In the genomic region with DNA sequence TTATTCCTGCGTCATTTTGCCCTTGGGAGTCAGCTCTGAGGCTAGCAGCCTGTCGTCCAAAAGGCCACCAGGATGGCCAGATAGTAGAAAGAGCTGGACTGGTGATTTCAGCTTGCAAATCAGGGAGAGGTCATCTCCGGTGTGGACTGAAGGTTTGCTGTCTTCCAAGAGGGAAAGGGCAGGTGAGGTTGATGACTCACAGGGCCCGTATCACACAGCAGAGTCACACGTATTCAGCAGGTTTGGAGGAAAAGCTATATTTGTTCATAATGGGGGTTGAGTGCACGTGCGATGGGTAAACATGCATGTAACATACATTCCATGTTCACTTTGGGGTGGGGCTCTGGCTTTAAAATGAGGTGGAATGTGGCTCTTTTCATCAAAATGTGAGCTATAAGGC, we compare ENCODE assay signal across 26 cellular contexts. TPM values are rescaled to one million over a fixed set of nuclear protein-coding genes. Genes with fewer than 3 reads are reported as not detected.
DNase-seq lines count a peak whose midpoint lies in the region; ATAC-seq, FAIRE-seq and TF ChIP-seq lines count a peak whose summit lies in the region.
"Had no signal": no experiment of that assay in that cellular context is flagged by ENCODE, and none has a peak within 500 bp of the region (broad histone marks: within the 10 kb centered on the region; RNA-seq: fewer than 3 reads in every experiment).

No MANE protein-coding gene starts in this region.

- in situ Hi-C loops in K562 (cut with MboI), result no loop called here
- in situ Hi-C loops in HepG2 (cut with HindIII; ENCODE audit: extremely low pct_ligation_motif_present, low pct_unique_long_range_greater_than_20kb), result loop anchor here (25.0 kb wide), 1 partner anchor 241 kb away; no protein-coding TSS in a partner anchor

- TF ChIP-seq RAD21 in K562 (CRISPR knock-in tag; conservative IDR thresholded peaks at IDR 0.05 in 1 of 2, IDR thresholded peaks at IDR 0.05 in 1 of 2), result no peak
- no peak for TF ChIP-seq RAD21 in HepG2 (CRISPR knock-in tag; IDR thresholded peaks at IDR 0.05)

- FAIRE-seq in K562 (lab: Jason Lieb, UNC) (no peak), HepG2 (lab: Jason Lieb, UNC) (no peak)
- FAIRE-seq: GM18507 had no signal

- no peaks in the 10 kb centered on the region for H3K9me3 Mint-ChIP-seq in MCF 10A (ENCODE audit: unreplicated experiment)
- H3K9me3 Mint-ChIP-seq: CD8-positive, alpha-beta memory T cell; HFFc6; IgD-negative memory B cell had no signal

- no peak for TF ChIP-seq POLR2A in breast epithelium (IDR thresholded peaks at IDR 0.05)
- TF ChIP-seq POLR2A in K562 (conservative IDR thresholded peaks at IDR 0.05), result no peak
- TF ChIP-seq POLR2A in HepG2 (IDR thresholded peaks at IDR 0.05; ENCODE audit: insufficient read depth in 1 of 2, low read depth in 2 of 2, low read length in 2 of 2), result no peak

- H3K4me1 ChIP-seq in breast epithelium (no peaks in the 10 kb centered on the region), K562 (replicated peaks in 1 of 2; ENCODE audit: control insufficient read depth in 2 of 2, insufficient read depth in 2 of 2, low read length in 2 of 2) (no peaks in the 10 kb centered on the region; a peak in 2 of 5 replicates), HepG2 (ENCODE audit: insufficient read depth, low read length) (peaks cover 20% of the 10 kb centered on the region)

- no peaks in the 10 kb centered on the region for H3K27me3 Mint-ChIP-seq in MCF 10A (ENCODE audit: insufficient read depth, unreplicated experiment)
- H3K27me3 Mint-ChIP-seq: B cell, IgD-negative memory B cell had no signal

- H3K4me3 ChIP-seq in breast epithelium (no peak overlapping the region), K562 (no peak overlapping the region), HepG2 (replicated peaks in 1 of 3; ENCODE audit: insufficient read depth in 1 of 3, low read depth in 2 of 3, low read length in 3 of 3) (no peak overlapping the region)
- H3K4me3 ChIP-seq: GM23248, HAP-1 had no signal

- no peaks in the 10 kb centered on the region for H3K36me3 ChIP-seq in breast epithelium
- H3K36me3 ChIP-seq in K562 (ENCODE audit: control insufficient read depth, insufficient read depth, low read length), result no peaks in the 10 kb centered on the region
- no peaks in the 10 kb centered on the region; a peak in 1 of 5 replicates for H3K36me3 ChIP-seq in HepG2 (replicated peaks in 1 of 2; ENCODE audit: control insufficient read depth in 1 of 2, insufficient read depth in 2 of 2, low read length in 2 of 2)
- H3K36me3 ChIP-seq: HAP-1 had no signal

- POLR2A ChIA-PET in MCF 10A (lab: Yijun Ruan, JAX) (interaction anchor here (0.7 kb wide), 1 partner anchor 1374 kb away, joined by 3 read pairs; no protein-coding TSS in a partner anchor), K562 (lab: Yijun Ruan, JAX) (interaction anchor here (0.6 to 1.7 kb wide), 6 partner anchors 9 to 165 kb away, joined by 3 to 6 read pairs (median 3); no protein-coding TSS in a partner anchor), HepG2 (lab: Yijun Ruan, JAX) (interaction anchor here (1.3 kb wide), 1 partner anchor 33 kb away, joined by 8 read pairs; no protein-coding TSS in a partner anchor)

- intact Hi-C loops in MCF 10A (cut with micrococcal nuclease), result no loop called here
- intact Hi-C loops in breast epithelium (cut with DNase I; ENCODE audit: low total_unique reads), result no loop called here
- intact Hi-C loops in K562 (cut with micrococcal nuclease), result no loop called here
- intact Hi-C loops in HepG2 (cut with micrococcal nuclease; ENCODE audit: unreplicated experiment), result no loop called here

- CTCF ChIA-PET in MCF 10A (lab: Yijun Ruan, JAX) (no interaction called here), K562 (lab: Yijun Ruan, JAX; ENCODE audit: low intra/inter-chr PET ratio) (no interaction called here), HepG2 (lab: Yijun Ruan, JAX; ENCODE audit: low intra/inter-chr PET ratio, low total read pairs) (no interaction called here)

- BruUV-seq in MCF 10A (replicated peaks; lab: Mats Ljungman, UMichigan) (no TSS peak), K562 (replicated peaks; lab: Mats Ljungman, UMichigan) (no TSS peak), HepG2 (replicated peaks; lab: Mats Ljungman, UMichigan) (no TSS peak)

- 24% methylated on average over 7 of the region's 7 CpGs for WGBS in K562 (ENCODE audit: insufficient coverage, low coverage, missing lambda C conversion rate)
- WGBS in HepG2 (ENCODE audit: low lambda C conversion rate), result 47% methylated on average over 7 of the region's 7 CpGs

- H3K4me3 Mint-ChIP-seq in MCF 10A (ENCODE audit: unreplicated experiment), result no peak overlapping the region
- H3K4me3 Mint-ChIP-seq: B cell; CD14-positive monocyte; CD8-positive, alpha-beta memory T cell; HFFc6; IgD-negative memory B cell had no signal

- H4K20me1 ChIP-seq in K562 (replicated peaks; ENCODE audit: control insufficient read depth, insufficient read depth, low read length), result no peaks in the 10 kb centered on the region
- no peaks in the 10 kb centered on the region for H4K20me1 ChIP-seq in HepG2 (ENCODE audit: insufficient read depth, low read length)

- TF ChIP-seq CTCF in MCF 10A (IDR thresholded peaks at IDR 0.05; ENCODE audit: unreplicated experiment) (no peak), breast epithelium (IDR thresholded peaks at IDR 0.05) (no peak), K562 (IDR thresholded peaks at IDR 0.05 in 2 of 3, conservative IDR thresholded peaks at IDR 0.05 in 1 of 3; ENCODE audit: insufficient read depth in 2 of 3, low read depth in 1 of 3, low read length in 3 of 3) (no peak), HepG2 (CRISPR knock-in tag; IDR thresholded peaks at IDR 0.05) (no peak)

- H3K9me3 ChIP-seq in breast epithelium (no peaks in the 10 kb centered on the region), K562 (replicated peaks; ENCODE audit: control insufficient read depth, insufficient read depth, low read depth, low read length) (no peaks in the 10 kb centered on the region), HepG2 (ENCODE audit: low read length) (no peaks in the 10 kb centered on the region)
- H3K9me3 ChIP-seq: HAP-1 had no signal

- H3K4me2 ChIP-seq in K562 (ENCODE audit: insufficient read depth, low read length) (no peak overlapping the region), HepG2 (ENCODE audit: low read depth, low read length) (peak overlapping the region; percentile 38; the same call in 1 of the 2 replicates)

- H3K27me3 ChIP-seq in breast epithelium, result no peaks in the 10 kb centered on the region
- no peaks in the 10 kb centered on the region for H3K27me3 ChIP-seq in K562 (ENCODE audit: control insufficient read depth in 2 of 2, insufficient read depth in 2 of 2, low read length in 2 of 2)
- no peaks in the 10 kb centered on the region for H3K27me3 ChIP-seq in HepG2 (ENCODE audit: control insufficient read depth in 1 of 2, insufficient read depth in 2 of 2, low read length in 2 of 2)

- H3K27ac ChIP-seq in breast epithelium, result no peak overlapping the region
- no peak overlapping the region for H3K27ac ChIP-seq in K562 (ENCODE audit: extremely low read depth, low read depth, low read length)
- peak overlapping the region; percentile 10 for H3K27ac ChIP-seq in HepG2 (ENCODE audit: extremely low read length, insufficient read depth, low read length)
- H3K27ac ChIP-seq: 22Rv1, GM23248 had no signal

- no peak overlapping the region for H2AFZ ChIP-seq in K562 (ENCODE audit: low read depth, low read length)
- no peak overlapping the region for H2AFZ ChIP-seq in HepG2 (ENCODE audit: low read length)
- H2AFZ ChIP-seq: GM23248 had no signal

- DNase-seq in MCF 10A (ENCODE audit: unreplicated experiment) (peak; percentile 21), breast epithelium (ENCODE audit: low spot score in 2 of 2) (no peak), K562 (ENCODE audit: extremely low read depth in 1 of 4, low spot score in 3 of 4) (no peak), HepG2 (ENCODE audit: low spot score) (peak; percentile 34), NCI-H510A (lab: John Stamatoyannopoulos, UW) (no peak), foreskin melanocyte (no peak)
- DNase-seq: Calu3; CD8-positive, alpha-beta memory T cell; GM23248; HFFc6; NCI-H1092 treated with DMSO at 0.1 percent for 48 hours; NCI-H146; NCI-H1930; NCI-H2107; NCI-H446; NCI-H526 treated with DMSO at 0.1 percent for 48 hours; RPMI8226; SHP77 treated with DMSO at 0.1 percent for 48 hours had no signal

- H3K9me1 ChIP-seq in K562 (ENCODE audit: control insufficient read depth, insufficient read depth, low read length), result no peaks in the 10 kb centered on the region

- H3K36me3 Mint-ChIP-seq in MCF 10A (ENCODE audit: insufficient read depth, unreplicated experiment), result no peaks in the 10 kb centered on the region

- no peaks in the 10 kb centered on the region for H3K4me1 Mint-ChIP-seq in MCF 10A (ENCODE audit: insufficient read depth, unreplicated experiment)
- H3K4me1 Mint-ChIP-seq: B cell, IgD-negative memory B cell had no signal

- TF ChIP-seq EP300 in K562 (IDR thresholded peaks at IDR 0.05; ENCODE audit: low read length) (no peak), HepG2 (IDR thresholded peaks at IDR 0.05; ENCODE audit: low read depth in 2 of 2, low read length in 2 of 2) (peak in 1 of 2 experiments; percentile 10; a peak in 1 of 4 replicates), HepG2 (CRISPR knock-in tag; IDR thresholded peaks at IDR 0.05; ENCODE audit: borderline replicate concordance) (no peak)

- ATAC-seq in K562, result no peak; the same call in 2 of the 3 replicates
- ATAC-seq in HepG2, result peak; percentile 53
- ATAC-seq in HG03097 (IDR thresholded peaks at IDR 0.05; ENCODE audit: low FRiP score, unreplicated experiment), result no peak
- ATAC-seq in GM21529 (IDR thresholded peaks at IDR 0.05; ENCODE audit: unreplicated experiment), result no peak

- no peaks in the 10 kb centered on the region for H3K79me2 ChIP-seq in K562 (ENCODE audit: control insufficient read depth, insufficient read depth, low read length)
- no peaks in the 10 kb centered on the region for H3K79me2 ChIP-seq in HepG2 (ENCODE audit: insufficient read depth, low read length)

- no peak overlapping the region; a peak in 1 of 4 replicates for H3K9ac ChIP-seq in K562 (ENCODE audit: insufficient read depth in 1 of 2, low read depth in 2 of 2, low read length in 2 of 2)
- no peak overlapping the region for H3K9ac ChIP-seq in HepG2 (ENCODE audit: insufficient read depth, low read depth, low read length)
- H3K9ac ChIP-seq: GM23248 had no signal

- no peak overlapping the region for H3K27ac Mint-ChIP-seq in MCF 10A (ENCODE audit: low read depth, unreplicated experiment)
- H3K27ac Mint-ChIP-seq: B cell, HFFc6, IgD-negative memory B cell had no signal

RNA-seq across cellular contexts. Expression of a gene that starts 25.6 kb away (rescaled TPM):
- total RNA-seq in MCF 10A (2022) (80.2 and 96.5 TPM in 2 replicates), breast epithelium (10 to 100 TPM; 44.3 to 89.1 (median 51.7) TPM), K562 (2014; rRNA removed) (254 and 255 TPM in 2 replicates), K562 (2014; rRNA removed; fragmentation: Illumina TruSeq; extraction: Trizol) (196 and 207 TPM in 2 replicates), K562 (2015; rRNA removed; fragmentation: Illumina TruSeq; extraction: Trizol) (207 and 219 TPM in 2 replicates), K562 (2021) (201 and 238 TPM in 2 replicates), HepG2 (2016; rRNA removed; fragmentation: Illumina TruSeq; extraction: Trizol) (100 and 128 TPM in 2 replicates)
- total RNA-seq in K562 (2011; cell fraction: chromatin; rRNA removed; ENCODE audit: low replicate concordance), result 59.2 and 99.2 TPM in 2 replicates
- 79.2 and 104 TPM in 2 replicates for total RNA-seq in K562 (2011; cell fraction: nucleolus; rRNA removed)
- total RNA-seq in K562 (2011; cell fraction: nucleoplasm; rRNA removed), result 83.7 and 85.4 TPM in 2 replicates
- polyA plus RNA-seq in K562 (2011; rRNA removed) (194 and 232 TPM in 2 replicates), K562 (2014; fragmentation: Illumina TruSeq; extraction: Trizol) (203 and 210 TPM in 2 replicates), K562 (2014; fragmentation: Nextera tagmentation; extraction: Ambion mirVana) (100 to 1,000 TPM; 448 to 618 TPM), K562 (2014; rRNA removed) (328 and 364 TPM in 2 replicates), HepG2 (2011; rRNA removed) (56.3 and 61.5 TPM in 2 replicates)
- 126 and 191 TPM in 2 replicates for polyA plus RNA-seq in K562 (2011; cell fraction: cytosol; rRNA removed)
- 88.4 and 93.3 TPM in 2 replicates for polyA plus RNA-seq in K562 (2011; cell fraction: nucleus; rRNA removed)
- polyA plus RNA-seq in K562 (2012), result 124 and 195 TPM in 2 replicates
- 76.5 and 99.7 TPM in 2 replicates for polyA minus RNA-seq in K562 (2011; rRNA and poly(A)+ RNA removed)
- polyA minus RNA-seq in K562 (2011; cell fraction: cytosol; rRNA and poly(A)+ RNA removed), result 47.3 and 49.9 TPM in 2 replicates
- 40.5 and 55.1 TPM in 2 replicates for polyA minus RNA-seq in K562 (2011; cell fraction: nucleus; rRNA and poly(A)+ RNA removed)
- total RNA-seq in HepG2 (2016; cell fraction: cytosol; rRNA removed; fragmentation: Illumina TruSeq; extraction: Trizol; ENCODE audit: low read depth), result 51.5 and 56.8 TPM in 2 replicates
- 90.5 and 136 TPM in 2 replicates for total RNA-seq in HepG2 (2016; cell fraction: insoluble cytoplasmic fraction; rRNA removed; fragmentation: Illumina TruSeq; extraction: Trizol)
- total RNA-seq in HepG2 (2016; cell fraction: membrane; rRNA removed; fragmentation: Illumina TruSeq; extraction: Trizol), result 53.3 and 53.5 TPM in 2 replicates
- 41.8 and 43.3 TPM in 2 replicates for total RNA-seq in HepG2 (2016; cell fraction: nucleus; rRNA removed; fragmentation: Illumina TruSeq; extraction: Trizol)
- 52.8 and 61.9 TPM in 2 replicates for polyA plus RNA-seq in HepG2 (2011; cell fraction: cytosol; rRNA removed)
- 26.4 and 27.8 TPM in 2 replicates for polyA plus RNA-seq in HepG2 (2011; cell fraction: nucleus; rRNA removed)
- 49.9 and 56.6 TPM in 2 replicates for polyA plus RNA-seq in HepG2 (2012)
- 48.1 and 59.5 TPM in 2 replicates for polyA plus RNA-seq in HepG2 (2016; cell fraction: cytosol; fragmentation: Illumina TruSeq; extraction: Trizol; ENCODE audit: low read depth)
- polyA plus RNA-seq in HepG2 (2016; cell fraction: insoluble cytoplasmic fraction; fragmentation: Illumina TruSeq; extraction: Trizol; ENCODE audit: low read depth), result 119 and 125 TPM in 2 replicates
- 41.7 and 46.4 TPM in 2 replicates for polyA plus RNA-seq in HepG2 (2016; cell fraction: membrane; fragmentation: Illumina TruSeq; extraction: Trizol; ENCODE audit: low read depth)
- 59.6 and 63.8 TPM in 2 replicates for polyA plus RNA-seq in HepG2 (2016; cell fraction: nucleus; fragmentation: Illumina TruSeq; extraction: Trizol; ENCODE audit: insufficient read depth, low read depth)
- 26.5 and 74.2 TPM in 2 replicates for polyA minus RNA-seq in HepG2 (2011; rRNA and poly(A)+ RNA removed; ENCODE audit: low replicate concordance)
- 12.5 and 18.9 TPM in 2 replicates for polyA minus RNA-seq in HepG2 (2011; cell fraction: cytosol; rRNA and poly(A)+ RNA removed)
- 21.3 and 25.6 TPM in 2 replicates for polyA minus RNA-seq in HepG2 (2011; cell fraction: nucleus; rRNA and poly(A)+ RNA removed)

RNA-seq across cellular contexts. Expression of a gene that starts 25.7 kb away (rescaled TPM):
- total RNA-seq in MCF 10A (2022), result 19.8 and 29.4 TPM in 2 replicates
- total RNA-seq in breast epithelium, result 10 to 100 TPM in 2 of 3 donors, 1 to 10 TPM in 1; 9.8 to 18.4 (median 13.6) TPM
- 109 and 159 TPM in 2 replicates for total RNA-seq in K562 (2011; cell fraction: chromatin; rRNA removed; ENCODE audit: low replicate concordance)
- 75.3 and 75.5 TPM in 2 replicates for total RNA-seq in K562 (2011; cell fraction: nucleolus; rRNA removed)
- 61.4 and 66.5 TPM in 2 replicates for total RNA-seq in K562 (2011; cell fraction: nucleoplasm; rRNA removed)
- 12.5 and 15.9 TPM in 2 replicates for total RNA-seq in K562 (2014; rRNA removed)
- 8.3 and 11.7 TPM in 2 replicates for total RNA-seq in K562 (2014; rRNA removed; fragmentation: Illumina TruSeq; extraction: Trizol)
- 11.6 and 14.5 TPM in 2 replicates for total RNA-seq in K562 (2015; rRNA removed; fragmentation: Illumina TruSeq; extraction: Trizol)
- 24.8 and 28.9 TPM in 2 replicates for total RNA-seq in K562 (2021)
- 14.5 and 21.1 TPM in 2 replicates for polyA plus RNA-seq in K562 (2011; rRNA removed)
- 8.1 and 11.3 TPM in 2 replicates for polyA plus RNA-seq in K562 (2011; cell fraction: cytosol; rRNA removed)
- 61.4 and 78.3 TPM in 2 replicates for polyA plus RNA-seq in K562 (2011; cell fraction: nucleus; rRNA removed)
- polyA plus RNA-seq in K562 (2012), result 10.6 and 12.2 TPM in 2 replicates
- polyA plus RNA-seq in K562 (2014; fragmentation: Illumina TruSeq; extraction: Trizol), result 18.8 and 20.7 TPM in 2 replicates
- polyA plus RNA-seq in K562 (2014; fragmentation: Nextera tagmentation; extraction: Ambion mirVana), result 1 to 10 TPM; 1.6 to 1.8 TPM
- polyA plus RNA-seq in K562 (2014; rRNA removed), result 16.3 and 18.6 TPM in 2 replicates
- 14.0 and 15.0 TPM in 2 replicates for polyA minus RNA-seq in K562 (2011; rRNA and poly(A)+ RNA removed)
- 10.6 and 14.2 TPM in 2 replicates for polyA minus RNA-seq in K562 (2011; cell fraction: cytosol; rRNA and poly(A)+ RNA removed)
- polyA minus RNA-seq in K562 (2011; cell fraction: nucleus; rRNA and poly(A)+ RNA removed), result 30.6 and 45.2 TPM in 2 replicates
- 5.9 and 9.9 TPM in 2 replicates for total RNA-seq in HepG2 (2016; rRNA removed; fragmentation: Illumina TruSeq; extraction: Trizol)
- total RNA-seq in HepG2 (2016; cell fraction: cytosol; rRNA removed; fragmentation: Illumina TruSeq; extraction: Trizol; ENCODE audit: low read depth), result 3.2 and 3.6 TPM in 2 replicates
- total RNA-seq in HepG2 (2016; cell fraction: insoluble cytoplasmic fraction; rRNA removed; fragmentation: Illumina TruSeq; extraction: Trizol), result 4.3 and 13.3 TPM in 2 replicates
- total RNA-seq in HepG2 (2016; cell fraction: membrane; rRNA removed; fragmentation: Illumina TruSeq; extraction: Trizol), result 4.7 and 5.4 TPM in 2 replicates
- 12.8 and 19.6 TPM in 2 replicates for total RNA-seq in HepG2 (2016; cell fraction: nucleus; rRNA removed; fragmentation: Illumina TruSeq; extraction: Trizol)
- 8.9 and 11.4 TPM in 2 replicates for polyA plus RNA-seq in HepG2 (2011; rRNA removed)
- polyA plus RNA-seq in HepG2 (2011; cell fraction: cytosol; rRNA removed), result 3.7 and 3.8 TPM in 2 replicates
- polyA plus RNA-seq in HepG2 (2011; cell fraction: nucleus; rRNA removed), result 32.6 and 32.7 TPM in 2 replicates
- polyA plus RNA-seq in HepG2 (2012), result 8.7 and 9.4 TPM in 2 replicates
- 1.2 and 1.7 TPM in 2 replicates for polyA plus RNA-seq in HepG2 (2016; cell fraction: cytosol; fragmentation: Illumina TruSeq; extraction: Trizol; ENCODE audit: low read depth)
- 6.1 and 8.6 TPM in 2 replicates for polyA plus RNA-seq in HepG2 (2016; cell fraction: insoluble cytoplasmic fraction; fragmentation: Illumina TruSeq; extraction: Trizol; ENCODE audit: low read depth)
- polyA plus RNA-seq in HepG2 (2016; cell fraction: membrane; fragmentation: Illumina TruSeq; extraction: Trizol; ENCODE audit: low read depth), result 3.5 and 3.6 TPM in 2 replicates
- 34.8 and 38.5 TPM in 2 replicates for polyA plus RNA-seq in HepG2 (2016; cell fraction: nucleus; fragmentation: Illumina TruSeq; extraction: Trizol; ENCODE audit: insufficient read depth, low read depth)
- polyA minus RNA-seq in HepG2 (2011; rRNA and poly(A)+ RNA removed; ENCODE audit: low replicate concordance), result 24.9 and 42.4 TPM in 2 replicates
- polyA minus RNA-seq in HepG2 (2011; cell fraction: cytosol; rRNA and poly(A)+ RNA removed), result 8.0 and 8.1 TPM in 2 replicates
- 22.9 and 24.8 TPM in 2 replicates for polyA minus RNA-seq in HepG2 (2011; cell fraction: nucleus; rRNA and poly(A)+ RNA removed)

RNA-seq across cellular contexts. Expression of a gene that starts 36.3 kb away (rescaled TPM):
- total RNA-seq in MCF 10A (2022), result 31.8 and 34.0 TPM in 2 replicates
- 10 to 100 TPM; 22.2 to 62.6 (median 30.4) TPM for total RNA-seq in breast epithelium
- total RNA-seq in K562 (2011; cell fraction: chromatin; rRNA removed; ENCODE audit: low replicate concordance), result 27.6 and 42.4 TPM in 2 replicates
- total RNA-seq in K562 (2011; cell fraction: nucleolus; rRNA removed), result 32.0 and 35.1 TPM in 2 replicates
- total RNA-seq in K562 (2011; cell fraction: nucleoplasm; rRNA removed), result 40.3 and 44.9 TPM in 2 replicates
- 12.1 and 12.3 TPM in 2 replicates for total RNA-seq in K562 (2014; rRNA removed)
- total RNA-seq in K562 (2014; rRNA removed; fragmentation: Illumina TruSeq; extraction: Trizol), result 12.3 and 13.0 TPM in 2 replicates
- total RNA-seq in K562 (2015; rRNA removed; fragmentation: Illumina TruSeq; extraction: Trizol), result 15.7 and 16.1 TPM in 2 replicates
- total RNA-seq in K562 (2021), result 29.1 and 30.9 TPM in 2 replicates
- polyA plus RNA-seq in K562 (2011; rRNA removed), result 3.6 and 4.8 TPM in 2 replicates
- polyA plus RNA-seq in K562 (2011; cell fraction: cytosol; rRNA removed), result 4.1 and 5.2 TPM in 2 replicates
- 7.6 and 13.2 TPM in 2 replicates for polyA plus RNA-seq in K562 (2011; cell fraction: nucleus; rRNA removed)
- 16.6 and 17.9 TPM in 2 replicates for polyA plus RNA-seq in K562 (2012)
- 17.9 and 19.0 TPM in 2 replicates for polyA plus RNA-seq in K562 (2014; fragmentation: Illumina TruSeq; extraction: Trizol)
- polyA plus RNA-seq in K562 (2014; fragmentation: Nextera tagmentation; extraction: Ambion mirVana), result 1 to 10 TPM; 2.6 to 3.0 TPM
- polyA plus RNA-seq in K562 (2014; rRNA removed), result 9.6 and 10.6 TPM in 2 replicates
- polyA minus RNA-seq in K562 (2011; rRNA and poly(A)+ RNA removed), result 8.5 and 13.9 TPM in 2 replicates
- 16.5 and 22.4 TPM in 2 replicates for polyA minus RNA-seq in K562 (2011; cell fraction: cytosol; rRNA and poly(A)+ RNA removed)
- 4.4 and 5.4 TPM in 2 replicates for polyA minus RNA-seq in K562 (2011; cell fraction: nucleus; rRNA and poly(A)+ RNA removed)
- 5.9 and 7.0 TPM in 2 replicates for total RNA-seq in HepG2 (2016; rRNA removed; fragmentation: Illumina TruSeq; extraction: Trizol)
- 2.1 and 2.2 TPM in 2 replicates for total RNA-seq in HepG2 (2016; cell fraction: cytosol; rRNA removed; fragmentation: Illumina TruSeq; extraction: Trizol; ENCODE audit: low read depth)
- total RNA-seq in HepG2 (2016; cell fraction: insoluble cytoplasmic fraction; rRNA removed; fragmentation: Illumina TruSeq; extraction: Trizol), result 5.0 and 7.5 TPM in 2 replicates
- 4.1 and 4.3 TPM in 2 replicates for total RNA-seq in HepG2 (2016; cell fraction: membrane; rRNA removed; fragmentation: Illumina TruSeq; extraction: Trizol)
- total RNA-seq in HepG2 (2016; cell fraction: nucleus; rRNA removed; fragmentation: Illumina TruSeq; extraction: Trizol), result 9.1 and 10.4 TPM in 2 replicates
- polyA plus RNA-seq in HepG2 (2011; rRNA removed), result 7.1 and 14.3 TPM in 2 replicates
- polyA plus RNA-seq in HepG2 (2011; cell fraction: cytosol; rRNA removed), result 5.2 and 8.0 TPM in 2 replicates
- 21.8 and 25.1 TPM in 2 replicates for polyA plus RNA-seq in HepG2 (2011; cell fraction: nucleus; rRNA removed)
- 29.0 and 36.7 TPM in 2 replicates for polyA plus RNA-seq in HepG2 (2012)
- polyA plus RNA-seq in HepG2 (2016; cell fraction: cytosol; fragmentation: Illumina TruSeq; extraction: Trizol; ENCODE audit: low read depth), result 0.69 and 0.71 TPM in 2 replicates
- 3.6 and 4.1 TPM in 2 replicates for polyA plus RNA-seq in HepG2 (2016; cell fraction: insoluble cytoplasmic fraction; fragmentation: Illumina TruSeq; extraction: Trizol; ENCODE audit: low read depth)
- 1.4 and 1.9 TPM in 2 replicates for polyA plus RNA-seq in HepG2 (2016; cell fraction: membrane; fragmentation: Illumina TruSeq; extraction: Trizol; ENCODE audit: low read depth)
- 11.0 and 11.5 TPM in 2 replicates for polyA plus RNA-seq in HepG2 (2016; cell fraction: nucleus; fragmentation: Illumina TruSeq; extraction: Trizol; ENCODE audit: insufficient read depth, low read depth)
- 29.7 and 125 TPM in 2 replicates for polyA minus RNA-seq in HepG2 (2011; rRNA and poly(A)+ RNA removed; ENCODE audit: low replicate concordance)
- 18.2 and 34.1 TPM in 2 replicates for polyA minus RNA-seq in HepG2 (2011; cell fraction: cytosol; rRNA and poly(A)+ RNA removed)
- polyA minus RNA-seq in HepG2 (2011; cell fraction: nucleus; rRNA and poly(A)+ RNA removed), result 14.2 and 22.8 TPM in 2 replicates

Comparison
In these comparisons a context has a peak if more than half of its experiments do, and no peak if none do; other contexts are left out.
1. DNase-seq: peak in MCF 10A (single experiment) and HepG2 (single experiment); none in breast epithelium (0 of 2), K562 (0 of 4), NCI-H510A (single experiment) and foreskin melanocyte (single experiment).